In genomic region chr19:47719047-47719885, GRCh38 we compare ENCODE assay signal across 8 cellular contexts. TPM values are rescaled to one million over a fixed set of nuclear protein-coding genes. Genes with fewer than 3 reads are reported as not detected.
DNase-seq lines count a peak whose midpoint lies in the region; ATAC-seq and TF ChIP-seq lines count a peak whose summit lies in the region.

No MANE protein-coding gene starts in this region.

- H3K4me3 Mint-ChIP-seq in activated CD4-positive, alpha-beta T cell treated with anti-CD3 and anti-CD28 coated beads, Interleukin-2, amount 10 ng/mL, durations not matched to agents 7 days and 5 days: no peak overlapping the region

- H3K27ac ChIP-seq in WERI-Rb-1: peak overlapping the region; percentile 70
- peak overlapping the region; percentile 38 for H3K27ac ChIP-seq in cardiac muscle cell
- H3K27ac ChIP-seq in psoas muscle: peak overlapping the region; percentile 68

- H3K27ac Mint-ChIP-seq in activated CD4-positive, alpha-beta T cell treated with anti-CD3 and anti-CD28 coated beads, Interleukin-2, amount 10 ng/mL, durations not matched to agents 7 days and 5 days: no peak overlapping the region

- H3K4me1 Mint-ChIP-seq in activated CD4-positive, alpha-beta T cell treated with anti-CD3 and anti-CD28 coated beads, Interleukin-2, amount 10 ng/mL, durations not matched to agents 7 days and 5 days: no peaks in the 10 kb centered on the region

- CTCF ChIA-PET in activated CD4-positive, alpha-beta T cell treated with anti-CD3 and anti-CD28 coated beads, Interleukin-2, amount 10 ng/mL, durations not matched to agents 7 days and 5 days (lab: Charles Lee): interaction anchor here (0.9 kb wide), 1 partner anchor 12 kb away, joined by 3 read pairs; no protein-coding TSS in a partner anchor

- no peaks in the 10 kb centered on the region for H3K9me3 Mint-ChIP-seq in activated CD4-positive, alpha-beta T cell treated with anti-CD3 and anti-CD28 coated beads, Interleukin-2, amount 10 ng/mL, durations not matched to agents 7 days and 5 days

- DNase-seq in WERI-Rb-1 (peak; percentile 81), cardiac muscle cell (ENCODE audit: low read depth in 1 of 2, low spot score in 1 of 2) (peak; percentile 43 to 98), psoas muscle (peak; percentile 90 to 95), NAMALWA (ENCODE audit: low spot score) (no peak), iPS-NIHi7 (ENCODE audit: extremely low spot score) (no peak)
- no peak for DNase-seq in activated CD4-positive, alpha-beta T cell treated with anti-CD3 and anti-CD28 coated beads, Interleukin-2, amount 10 ng/mL, durations not matched to agents 7 days and 5 days

- H3K27me3 ChIP-seq in WERI-Rb-1 (ENCODE audit: insufficient read depth, low read depth, severe bottlenecking) (no peaks in the 10 kb centered on the region), cardiac muscle cell (no peaks in the 10 kb centered on the region), psoas muscle (ENCODE audit: insufficient read depth in 3 of 3, low read length in 2 of 3) (peaks cover 0 to 38% (median 15%) of the 10 kb centered on the region in 3 donors)

- H3K36me3 ChIP-seq in ES-I3 (ENCODE audit: insufficient read depth, low read length) (peaks cover under 1% of the 10 kb centered on the region; the same call in 1 of the 2 replicates), WERI-Rb-1 (no peaks in the 10 kb centered on the region), cardiac muscle cell (no peaks in the 10 kb centered on the region), psoas muscle (ENCODE audit: insufficient read depth in 1 of 2, low read depth in 1 of 2) (peaks cover 0 to 11% of the 10 kb centered on the region in 2 donors)

- peak overlapping the region; percentile 20; the same call in 1 of the 2 replicates for H3K9ac ChIP-seq in ES-I3 (ENCODE audit: low read depth, low read length)

- WGBS in psoas muscle, 3 donors: 11 to 23% (median 14%) methylated on average over 21 to 27 of the region's 27 CpGs

- peak; percentile 64 to 81 (median 75) for ATAC-seq in psoas muscle
- no peak for ATAC-seq in GM18511 (IDR thresholded peaks at IDR 0.05; ENCODE audit: unreplicated experiment)

- intact Hi-C loops in psoas muscle (cut with DNase I): no loop called here

- peaks cover 4% of the 10 kb centered on the region; the same call in 1 of the 2 replicates for H3K4me1 ChIP-seq in ES-I3 (ENCODE audit: insufficient read depth, low read length)
- H3K4me1 ChIP-seq in cardiac muscle cell (ENCODE audit: low read depth): no peaks in the 10 kb centered on the region
- H3K4me1 ChIP-seq in psoas muscle: peaks cover 5% of the 10 kb centered on the region

- H3K9me3 ChIP-seq in ES-I3 (ENCODE audit: control insufficient read depth, insufficient read depth, low read length) (peaks cover 4% of the 10 kb centered on the region; the same call in 1 of the 2 replicates), WERI-Rb-1 (ENCODE audit: severe bottlenecking) (peaks cover 9% of the 10 kb centered on the region), cardiac muscle cell (ENCODE audit: low read depth) (no peaks in the 10 kb centered on the region), psoas muscle (no peaks in the 10 kb centered on the region)

- no peaks in the 10 kb centered on the region for H3K36me3 Mint-ChIP-seq in activated CD4-positive, alpha-beta T cell treated with anti-CD3 and anti-CD28 coated beads, Interleukin-2, amount 10 ng/mL, durations not matched to agents 7 days and 5 days (ENCODE audit: low read depth)

- H3K4me3 ChIP-seq in WERI-Rb-1 (ENCODE audit: low read depth, low read length) (peak overlapping the region; percentile 10; the same call in 1 of the 2 replicates), cardiac muscle cell (no peak overlapping the region), psoas muscle (peak overlapping the region; percentile 41)

- POLR2A ChIA-PET in activated CD4-positive, alpha-beta T cell treated with anti-CD3 and anti-CD28 coated beads, Interleukin-2, amount 10 ng/mL, durations not matched to agents 7 days and 5 days (lab: Charles Lee): no interaction called here

- TF ChIP-seq CTCF in WERI-Rb-1 (IDR thresholded peaks at IDR 0.05; ENCODE audit: low read depth, low read length): no peak
- TF ChIP-seq CTCF in cardiac muscle cell (IDR thresholded peaks at IDR 0.05; ENCODE audit: low read depth, low read length): no peak
- no peak for TF ChIP-seq CTCF in psoas muscle (IDR thresholded peaks at IDR 0.05)

- peaks cover 11% of the 10 kb centered on the region for H3K27me3 Mint-ChIP-seq in activated CD4-positive, alpha-beta T cell treated with anti-CD3 and anti-CD28 coated beads, Interleukin-2, amount 10 ng/mL, durations not matched to agents 7 days and 5 days

RNA-seq across cellular contexts. Expression of gene EHD2, which starts 6.0 kb away (rescaled TPM):
- 0.95 and 2.1 TPM in 2 replicates for total RNA-seq in cardiac muscle cell
- 0.64 and 2.7 TPM in 2 replicates for polyA plus RNA-seq in cardiac muscle cell
- total RNA-seq in psoas muscle: 10 to 100 TPM; 27.8 to 46.3 (median 31.7) TPM
- polyA plus RNA-seq in psoas muscle: 10 to 100 TPM; 14.7 to 25.1 (median 19.5) TPM
- not detected for total RNA-seq in activated CD4-positive, alpha-beta T cell treated with anti-CD3 and anti-CD28 coated beads, Interleukin-2, amount 10 ng/mL, durations not matched to agents 7 days and 5 days

RNA-seq across cellular contexts. Expression of gene NOP53, which starts 26.1 kb away (rescaled TPM):
- 149 and 278 TPM in 2 replicates for total RNA-seq in cardiac muscle cell
- 81.8 and 112 TPM in 2 replicates for polyA plus RNA-seq in cardiac muscle cell
- total RNA-seq in psoas muscle: 100 to 1,000 TPM in 3 of 4 donors, 10 to 100 TPM in 1; 96.3 to 166 (median 127) TPM
- 100 to 1,000 TPM; 247 to 268 (median 257) TPM for polyA plus RNA-seq in psoas muscle
- 100 to 1,000 TPM; 368 to 402 TPM for total RNA-seq in activated CD4-positive, alpha-beta T cell treated with anti-CD3 and anti-CD28 coated beads, Interleukin-2, amount 10 ng/mL, durations not matched to agents 7 days and 5 days

RNA-seq across cellular contexts. Expression of gene SELENOW, which starts 59.2 kb away (rescaled TPM):
- total RNA-seq in cardiac muscle cell (1,194 and 1,690 TPM in 2 replicates), psoas muscle (100 to 1,000 TPM; 677 to 969 (median 733) TPM)
- polyA plus RNA-seq in cardiac muscle cell (1,855 and 2,152 TPM in 2 replicates), psoas muscle (1,000 to 10,000 TPM in 2 of 3 donors, 100 to 1,000 TPM in 1; 434 to 1,620 (median 1,372) TPM)
- total RNA-seq in activated CD4-positive, alpha-beta T cell treated with anti-CD3 and anti-CD28 coated beads, Interleukin-2, amount 10 ng/mL, durations not matched to agents 7 days and 5 days: 100 to 1,000 TPM; 118 to 125 TPM

Comparison
In these comparisons a context has a peak if more than half of its experiments do, and no peak if none do; other contexts are left out.
1. DNase-seq: peak in WERI-Rb-1 (single experiment), cardiac muscle cell (2 of 2) and psoas muscle (2 of 2); none in NAMALWA (single experiment), activated CD4-positive, alpha-beta T cell treated with anti-CD3 and anti-CD28 coated beads, Interleukin-2, amount 10 ng/mL, durations not matched to agents 7 days and 5 days (single experiment) and iPS-NIHi7 (single experiment).
2. Peak in every context shown above with its lines, with median percentiles within 50 percentile points of each other: H3K27ac ChIP-seq.